ENCODE assay signal across 19 cellular contexts in genomic region chr13:101755228-101755887, GRCh38.
"Had no signal": no experiment of that assay in that cellular context is flagged by ENCODE, and none has a peak within 500 bp of the region (broad histone marks: within the 10 kb centered on the region; RNA-seq: fewer than 3 reads in every experiment).

No MANE protein-coding gene starts in this region.

- H3K4me1 ChIP-seq: sigmoid colon, spleen, testis, upper lobe of left lung had no signal

- DNase-seq: activated CD4-positive, alpha-beta T cell treated with anti-CD3 and anti-CD28 coated beads, Interleukin-2, amount 50 U/mL, for 48 hours; activated naive CD4-positive, alpha-beta T cell; activated naive CD8-positive, alpha-beta T cell treated with anti-CD3 and anti-CD28 coated beads for 36 hours; activated T-cell treated with anti-CD3 and anti-CD28 coated beads for 4 hours; amygdala; left ventricle myocardium inferior; sigmoid colon; spleen; stimulated activated CD4-positive, alpha-beta T cell treated with anti-CD3 and anti-CD28 coated beads, Interleukin-4, amount 100 ng/mL, for 4 hours; T-helper 17 cell; testis; upper lobe of left lung had no signal

- H3K4me3 Mint-ChIP-seq: activated naive CD8-positive, alpha-beta T cell treated with anti-CD3 and anti-CD28 coated beads for 36 hours; brain; central memory CD8-positive, alpha-beta T cell; nephron; stimulated activated memory B cell treated with anti-CD40 and anti-IgM and Interleukin-4, amounts not matched to agents 10 μg/mL and 1 μg/mL and 100 μg/mL, for 72 hours; T-helper 17 cell had no signal

- H3K4me3 ChIP-seq: coronary artery, left ventricle myocardium inferior, sigmoid colon, spleen, testis, upper lobe of left lung had no signal

- H3K27me3 Mint-ChIP-seq: stimulated activated memory B cell treated with anti-CD40 and anti-IgM and Interleukin-4, amounts not matched to agents 10 μg/mL and 1 μg/mL and 100 μg/mL, for 72 hours had no signal

- H3K36me3 ChIP-seq: left ventricle myocardium inferior, sigmoid colon, spleen, upper lobe of left lung had no signal

- H3K27ac Mint-ChIP-seq: activated naive CD8-positive, alpha-beta T cell treated with anti-CD3 and anti-CD28 coated beads for 36 hours; brain; nephron; stimulated activated memory B cell treated with anti-CD40 and anti-IgM and Interleukin-4, amounts not matched to agents 10 μg/mL and 1 μg/mL and 100 μg/mL, for 72 hours; T-helper 17 cell had no signal

- ATAC-seq: esophagus mucosa; stimulated activated memory B cell treated with anti-CD40 and anti-IgM and Interleukin-4, amounts not matched to agents 10 μg/mL and 1 μg/mL and 100 μg/mL, for 72 hours; T-helper 17 cell had no signal

- H3K27ac ChIP-seq: coronary artery, left ventricle myocardium inferior, sigmoid colon, spleen, testis, upper lobe of left lung had no signal

- H3K27me3 ChIP-seq: sigmoid colon, testis, upper lobe of left lung had no signal

- H3K9me3 ChIP-seq: left ventricle myocardium inferior, sigmoid colon, spleen, testis, upper lobe of left lung had no signal

- H3K36me3 Mint-ChIP-seq: activated naive CD8-positive, alpha-beta T cell treated with anti-CD3 and anti-CD28 coated beads for 36 hours; brain; stimulated activated memory B cell treated with anti-CD40 and anti-IgM and Interleukin-4, amounts not matched to agents 10 μg/mL and 1 μg/mL and 100 μg/mL, for 72 hours had no signal

- FAIRE-seq: endometrium had no signal

- H3K9me3 Mint-ChIP-seq: activated naive CD8-positive, alpha-beta T cell treated with anti-CD3 and anti-CD28 coated beads for 36 hours; brain; central memory CD8-positive, alpha-beta T cell; nephron; stimulated activated memory B cell treated with anti-CD40 and anti-IgM and Interleukin-4, amounts not matched to agents 10 μg/mL and 1 μg/mL and 100 μg/mL, for 72 hours had no signal

- H3K4me1 Mint-ChIP-seq: activated naive CD8-positive, alpha-beta T cell treated with anti-CD3 and anti-CD28 coated beads for 36 hours; central memory CD8-positive, alpha-beta T cell; stimulated activated memory B cell treated with anti-CD40 and anti-IgM and Interleukin-4, amounts not matched to agents 10 μg/mL and 1 μg/mL and 100 μg/mL, for 72 hours; T-helper 17 cell had no signal
